In the genomic region with DNA sequence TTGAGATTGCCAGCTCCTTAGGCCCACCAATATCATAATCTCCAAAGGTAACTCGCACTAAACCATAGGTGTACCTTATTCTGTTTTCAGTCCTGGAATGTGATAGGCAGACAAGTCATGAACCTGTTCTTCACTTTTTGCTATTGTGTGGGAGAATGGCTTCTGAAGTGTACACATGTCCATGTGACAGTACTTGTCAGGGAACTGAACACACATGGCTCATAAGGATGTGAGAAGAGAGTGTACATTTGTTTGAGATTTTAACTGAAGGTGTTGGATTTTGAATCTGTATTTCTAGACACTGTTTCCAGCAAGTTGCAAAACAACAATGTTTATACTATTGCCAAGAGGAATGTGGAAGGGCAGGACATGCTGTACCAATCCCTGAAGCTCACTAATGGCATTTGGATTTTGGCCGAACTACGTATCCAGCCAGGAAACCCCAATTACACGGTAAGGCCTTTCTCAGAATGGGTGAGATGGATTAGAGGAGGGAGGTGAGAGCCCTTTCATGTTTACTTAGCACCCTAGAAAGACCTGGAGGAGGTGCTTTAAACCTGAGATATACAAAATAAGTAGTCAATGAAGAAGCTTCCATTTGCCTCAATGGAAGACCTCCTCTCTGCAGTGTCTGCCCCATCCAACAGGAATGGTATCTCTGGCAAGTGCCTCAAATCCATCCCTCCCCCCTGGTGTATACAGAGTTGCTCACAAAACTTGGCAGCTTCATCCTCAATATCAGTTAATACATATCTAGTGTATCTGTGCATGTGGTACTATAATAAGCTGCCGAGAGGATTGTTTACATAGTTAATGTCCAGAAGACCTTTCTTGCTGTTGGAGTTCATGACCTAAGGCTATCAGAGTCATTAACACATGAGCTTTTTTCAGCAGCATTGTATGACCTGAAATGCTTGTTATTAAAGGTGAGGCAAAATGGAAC, we compare ENCODE assay signal across 19 cellular contexts. TPM values are rescaled to one million over a fixed set of nuclear protein-coding genes. Genes with fewer than 3 reads are reported as not detected.
DNase-seq lines count a peak whose midpoint lies in the region; ATAC-seq and TF ChIP-seq lines count a peak whose summit lies in the region.
"Had no signal": no experiment of that assay in that cellular context is flagged by ENCODE, and none has a peak within 500 bp of the region (broad histone marks: within the 10 kb centered on the region; RNA-seq: fewer than 3 reads in every experiment).

No MANE protein-coding gene starts in this region.

- no peaks in the 10 kb centered on the region for H3K27me3 ChIP-seq in heart left ventricle
- H3K27me3 ChIP-seq in parathyroid adenoma (ENCODE audit: control insufficient read depth, insufficient read depth, low read length): no peaks in the 10 kb centered on the region
- no peaks in the 10 kb centered on the region for H3K27me3 ChIP-seq in CD8-positive, alpha-beta T cell (ENCODE audit: insufficient read depth, low read length)

- H3K4me3 Mint-ChIP-seq in activated CD4-positive, alpha-beta T cell treated with anti-CD3 and anti-CD28 coated beads for 36 hours: no peak overlapping the region
- no peak overlapping the region for H3K4me3 Mint-ChIP-seq in CD8-positive, alpha-beta T cell
- H3K4me3 Mint-ChIP-seq: activated CD8-positive, alpha-beta T cell treated with anti-CD3 and anti-CD28 coated beads, Interleukin-2, amount 10 ng/mL, durations not matched to agents 7 days and 5 days; stimulated activated naive CD8-positive, alpha-beta T cell treated with anti-CD3 and anti-CD28 coated beads, Interleukin-15, Interleukin-2, amounts not matched to agents 100 ng/mL and 50 ng/mL, for 24 hours had no signal

- TF ChIP-seq POLR2A in heart left ventricle (IDR thresholded peaks at IDR 0.05): no peak

- no peaks in the 10 kb centered on the region for H3K9me3 Mint-ChIP-seq in activated CD4-positive, alpha-beta T cell treated with anti-CD3 and anti-CD28 coated beads for 36 hours (ENCODE audit: low read depth)
- H3K9me3 Mint-ChIP-seq in CD8-positive, alpha-beta T cell: no peaks in the 10 kb centered on the region
- H3K9me3 Mint-ChIP-seq: stimulated activated naive CD8-positive, alpha-beta T cell treated with anti-CD3 and anti-CD28 coated beads, Interleukin-15, Interleukin-2, amounts not matched to agents 100 ng/mL and 50 ng/mL, for 24 hours had no signal

- no peak overlapping the region for H3K4me3 ChIP-seq in heart left ventricle
- no peak overlapping the region for H3K4me3 ChIP-seq in parathyroid adenoma (ENCODE audit: low read depth, low read length)
- no peak overlapping the region for H3K4me3 ChIP-seq in CD8-positive, alpha-beta T cell (ENCODE audit: low read depth, low read length)
- H3K4me3 ChIP-seq: HAP-1 had no signal

- H3K9me3 ChIP-seq in heart left ventricle: no peaks in the 10 kb centered on the region
- H3K9me3 ChIP-seq in parathyroid adenoma (ENCODE audit: control insufficient read depth, low read length): no peaks in the 10 kb centered on the region
- no peaks in the 10 kb centered on the region for H3K9me3 ChIP-seq in CD8-positive, alpha-beta T cell (ENCODE audit: low read length)
- H3K9me3 ChIP-seq: HAP-1 had no signal

- no peaks in the 10 kb centered on the region for H3K79me2 ChIP-seq in parathyroid adenoma

- H3K36me3 Mint-ChIP-seq in activated CD4-positive, alpha-beta T cell treated with anti-CD3 and anti-CD28 coated beads for 36 hours (ENCODE audit: low read depth): peaks cover 22% of the 10 kb centered on the region
- H3K36me3 Mint-ChIP-seq in CD8-positive, alpha-beta T cell: peaks cover 25% of the 10 kb centered on the region

- no peak overlapping the region for H3K9ac ChIP-seq in parathyroid adenoma

- 50 to 64% (median 59%) methylated on average over 5 of the region's 5 CpGs for WGBS in heart left ventricle, 4 donors

- ATAC-seq in Right ventricle myocardium inferior: peak; percentile 63
- ATAC-seq in heart left ventricle: peak; percentile 48 to 79 (median 62)
- ATAC-seq in activated CD4-positive, alpha-beta T cell treated with anti-CD3 and anti-CD28 coated beads for 36 hours: no peak
- no peak for ATAC-seq in CD8-positive, alpha-beta T cell
- ATAC-seq: activated CD8-positive, alpha-beta T cell treated with anti-CD3 and anti-CD28 coated beads, Interleukin-2, amount 10 ng/mL, durations not matched to agents 7 days and 5 days had no signal

- H3K4me1 ChIP-seq in heart left ventricle (peaks cover 3 to 54% (median 31%) of the 10 kb centered on the region in 12 donors), parathyroid adenoma (peaks cover 42% of the 10 kb centered on the region)
- H3K4me1 ChIP-seq in CD8-positive, alpha-beta T cell (ENCODE audit: insufficient read depth, low read length): peaks cover 11% of the 10 kb centered on the region
- H3K4me1 ChIP-seq: HAP-1 had no signal

- H3K27ac ChIP-seq in heart left ventricle (peak overlapping the region; percentile 22 to 90 (median 72)), parathyroid adenoma (peak overlapping the region; percentile 66)
- H3K27ac ChIP-seq in CD8-positive, alpha-beta T cell (ENCODE audit: low read depth, low read length): no peak overlapping the region
- H3K27ac ChIP-seq: epithelial cell of prostate, HL-60 had no signal

- POLR2A ChIA-PET in activated CD4-positive, alpha-beta T cell treated with anti-CD3 and anti-CD28 coated beads for 36 hours (lab: Charles Lee): no interaction called here
- POLR2A ChIA-PET in CD8-positive, alpha-beta T cell (lab: Charles Lee): no interaction called here

- peak overlapping the region; percentile 12 for H3K4me2 ChIP-seq in parathyroid adenoma (ENCODE audit: low read length)

- intact Hi-C loops in Right ventricle myocardium inferior (cut with DNase I): no loop called here
- intact Hi-C loops in cardiac septum (cut with DNase I): no loop called here
- intact Hi-C loops in heart left ventricle (cut with DNase I): no loop called here
- intact Hi-C loops in activated CD4-positive, alpha-beta T cell treated with anti-CD3 and anti-CD28 coated beads for 36 hours (cut with DNase I, micrococcal nuclease): no loop called here
- intact Hi-C loops in CD8-positive, alpha-beta T cell (cut with DNase I, micrococcal nuclease): no loop called here

- CTCF ChIA-PET in activated CD4-positive, alpha-beta T cell treated with anti-CD3 and anti-CD28 coated beads for 36 hours (lab: Charles Lee): interaction anchor here (0.6 to 1.5 kb wide), 4 partner anchors 8 to 47 kb away, joined by 3 to 5 read pairs (median 3); no protein-coding TSS in a partner anchor
- CTCF ChIA-PET in CD8-positive, alpha-beta T cell (lab: Charles Lee): interaction anchor here (0.8 to 2.2 kb wide), 4 partner anchors 9 to 47 kb away, joined by 3 to 8 read pairs (median 6); no protein-coding TSS in a partner anchor

- H3K27me3 Mint-ChIP-seq in activated CD4-positive, alpha-beta T cell treated with anti-CD3 and anti-CD28 coated beads for 36 hours: no peaks in the 10 kb centered on the region
- no peaks in the 10 kb centered on the region for H3K27me3 Mint-ChIP-seq in CD8-positive, alpha-beta T cell (ENCODE audit: low read depth)
- H3K27me3 Mint-ChIP-seq: stimulated activated naive CD8-positive, alpha-beta T cell treated with anti-CD3 and anti-CD28 coated beads, Interleukin-15, Interleukin-2, amounts not matched to agents 100 ng/mL and 50 ng/mL, for 24 hours had no signal

- no peak for TF ChIP-seq CTCF in heart left ventricle (IDR thresholded peaks at IDR 0.05)
- no peak for TF ChIP-seq CTCF in parathyroid adenoma (IDR thresholded peaks at IDR 0.05)
- TF ChIP-seq CTCF in CD8-positive, alpha-beta T cell (IDR thresholded peaks at IDR 0.05): no peak

- DNase-seq in Right ventricle myocardium inferior (ENCODE audit: missing footprints) (no peak), cardiac septum (ENCODE audit: low spot score) (no peak), heart left ventricle (no peak), NCI-H82 treated with DMSO at 0.1 percent for 48 hours (lab: John Stamatoyannopoulos, UW; ENCODE audit: unreplicated experiment) (no peak), SKM-1 treated with dmso at 0.1 percent for 144 hours (lab: John Stamatoyannopoulos, UW; ENCODE audit: unreplicated experiment) (no peak)
- no peak for DNase-seq in activated CD4-positive, alpha-beta T cell treated with anti-CD3 and anti-CD28 coated beads for 36 hours
- no peak for DNase-seq in CD8-positive, alpha-beta T cell
- DNase-seq: activated CD8-positive, alpha-beta T cell treated with anti-CD3 and anti-CD28 coated beads, Interleukin-2, amount 10 ng/mL, durations not matched to agents 7 days and 5 days; activated effector memory CD4-positive, alpha-beta T cell treated with Interleukin-2 at 50 U/mL for 16 hours; cerebellar nuclear complex; NCI-H2029; NCI-H82 had no signal

- H2AFZ ChIP-seq in parathyroid adenoma: no peak overlapping the region

- no peak overlapping the region for H3K27ac Mint-ChIP-seq in activated CD4-positive, alpha-beta T cell treated with anti-CD3 and anti-CD28 coated beads for 36 hours
- H3K27ac Mint-ChIP-seq in CD8-positive, alpha-beta T cell: no peak overlapping the region
- H3K27ac Mint-ChIP-seq: activated CD8-positive, alpha-beta T cell treated with anti-CD3 and anti-CD28 coated beads, Interleukin-2, amount 10 ng/mL, durations not matched to agents 7 days and 5 days; stimulated activated naive CD8-positive, alpha-beta T cell treated with anti-CD3 and anti-CD28 coated beads, Interleukin-15, Interleukin-2, amounts not matched to agents 100 ng/mL and 50 ng/mL, for 24 hours had no signal

- peaks cover under 1% of the 10 kb centered on the region for H3K4me1 Mint-ChIP-seq in activated CD4-positive, alpha-beta T cell treated with anti-CD3 and anti-CD28 coated beads for 36 hours
- H3K4me1 Mint-ChIP-seq in CD8-positive, alpha-beta T cell (ENCODE audit: low read depth): no peaks in the 10 kb centered on the region

- H3K36me3 ChIP-seq in heart left ventricle: peaks cover 0 to 89% (median 44%) of the 10 kb centered on the region in 9 donors
- H3K36me3 ChIP-seq in parathyroid adenoma (ENCODE audit: control insufficient read depth, insufficient read depth, low read length): no peaks in the 10 kb centered on the region
- H3K36me3 ChIP-seq in CD8-positive, alpha-beta T cell (ENCODE audit: insufficient read depth, low read length): peaks cover 37% of the 10 kb centered on the region

RNA-seq across cellular contexts. Expression of gene RASL10B, which starts 14.3 kb away (rescaled TPM):
- total RNA-seq in Right ventricle myocardium inferior (18.9 TPM), cardiac septum (22.0 TPM), heart left ventricle (10 to 100 TPM in 5 of 9 donors, 1 to 10 TPM in 4; 8.2 to 78.7 (median 13.0) TPM)
- 10 to 100 TPM in 1 of 2 donors, 1 to 10 TPM in 1; 7.6 to 12.2 TPM for polyA plus RNA-seq in heart left ventricle
- 1 to 10 TPM; 2.7 to 4.0 TPM for total RNA-seq in activated CD4-positive, alpha-beta T cell treated with anti-CD3 and anti-CD28 coated beads for 36 hours
- under 1 TPM; 0.16 to 0.22 TPM for total RNA-seq in CD8-positive, alpha-beta T cell

RNA-seq across cellular contexts. Expression of gene GAS2L2, which starts 35.9 kb away (rescaled TPM):
- total RNA-seq in Right ventricle myocardium inferior (0.27 TPM), cardiac septum (0.08 TPM), heart left ventricle (under 1 TPM in 4 of 9 donors, not detected in 5; 0.10 to 0.28 (median 0.12) TPM)
- under 1 TPM in 1 of 2 donors, not detected in 1; 0.06 TPM for polyA plus RNA-seq in heart left ventricle
- total RNA-seq in activated CD4-positive, alpha-beta T cell treated with anti-CD3 and anti-CD28 coated beads for 36 hours: under 1 TPM in 1 of 2 experiments, not detected in 1; 0.07 TPM
- total RNA-seq in CD8-positive, alpha-beta T cell: under 1 TPM; 0.17 to 0.27 TPM
- total RNA-seq: activated CD8-positive, alpha-beta T cell treated with anti-CD3 and anti-CD28 coated beads, Interleukin-2, amount 10 ng/mL, durations not matched to agents 7 days and 5 days; LHCN-M2; mucosa of gallbladder had no signal

RNA-seq across cellular contexts. Expression of gene C17orf50, which starts 43.5 kb away (rescaled TPM):
- total RNA-seq in Right ventricle myocardium inferior (not detected), cardiac septum (not detected), heart left ventricle (not detected)
- under 1 TPM in 1 of 2 donors, not detected in 1; 0.19 TPM for polyA plus RNA-seq in heart left ventricle
- not detected for total RNA-seq in activated CD4-positive, alpha-beta T cell treated with anti-CD3 and anti-CD28 coated beads for 36 hours
- total RNA-seq in CD8-positive, alpha-beta T cell: not detected
- total RNA-seq: activated CD8-positive, alpha-beta T cell treated with anti-CD3 and anti-CD28 coated beads, Interleukin-2, amount 10 ng/mL, durations not matched to agents 7 days and 5 days; LHCN-M2; mucosa of gallbladder had no signal

Comparison
In these comparisons a context has a peak if more than half of its experiments do, and no peak if none do; other contexts are left out.
1. ATAC-seq: peak in Right ventricle myocardium inferior (single experiment) and heart left ventricle (4 of 4); none in activated CD4-positive, alpha-beta T cell treated with anti-CD3 and anti-CD28 coated beads for 36 hours (single experiment) and CD8-positive, alpha-beta T cell (single experiment).